8 cellular contexts compared by ENCODE assay signal in genomic region chr11:73322111-73322985, GRCh38. TPM values are rescaled to one million over a fixed set of nuclear protein-coding genes. Genes with fewer than 3 reads are reported as not detected.
A peak's percentile ranks its signal among the peaks of the same experiment; 100 is the strongest.
DNase-seq lines count a peak whose midpoint lies in the region; ATAC-seq and TF ChIP-seq lines count a peak whose summit lies in the region.
"Had no signal": no experiment of that assay in that cellular context is flagged by ENCODE, and none has a peak within 500 bp of the region (broad histone marks: within the 10 kb centered on the region; RNA-seq: fewer than 3 reads in every experiment).

No MANE protein-coding gene starts in this region.

- H3K4me1 Mint-ChIP-seq in brain (peaks cover 87% of the 10 kb centered on the region), memory B cell (peaks cover 14% of the 10 kb centered on the region)

- H3K4me3 Mint-ChIP-seq in brain: peak overlapping the region in 2 of 5 experiments; percentile 42 to 58
- H3K4me3 Mint-ChIP-seq in memory B cell: no peak overlapping the region

- H3K4me1 ChIP-seq in thyroid gland: peaks cover 62 to 100% of the 10 kb centered on the region in 2 donors

- WGBS in thyroid gland, 2 donors: 62 to 68% methylated on average over 7 to 8 of the region's 8 CpGs

- no peak overlapping the region for H3K4me3 ChIP-seq in thyroid gland (replicated peaks in 1 of 3)

- no peaks in the 10 kb centered on the region for H3K27me3 ChIP-seq in thyroid gland

- H3K27ac ChIP-seq in thyroid gland: peak overlapping the region; percentile 80 to 99 (median 97)

- intact Hi-C loops in thyroid gland (cut with DNase I): no loop called here

- H3K27me3 Mint-ChIP-seq in brain (no peaks in the 10 kb centered on the region), memory B cell (no peaks in the 10 kb centered on the region)

- in situ Hi-C loops in KBM-7 (cut with MboI; ENCODE audit: low pct_unique_long_range_greater_than_20kb, low sequenced_read_pairs): no loop called here

- H3K9me3 Mint-ChIP-seq in brain: peaks cover 0 to 3% (median 0%) of the 10 kb centered on the region in 5 experiments
- H3K9me3 Mint-ChIP-seq in memory B cell: no peaks in the 10 kb centered on the region

- no peaks in the 10 kb centered on the region for H3K36me3 ChIP-seq in thyroid gland

- no peaks in the 10 kb centered on the region for H3K9me3 ChIP-seq in thyroid gland

- H3K36me3 Mint-ChIP-seq in brain (peaks cover 14% of the 10 kb centered on the region), memory B cell (no peaks in the 10 kb centered on the region)

- no peak for TF ChIP-seq POLR2A in thyroid gland (IDR thresholded peaks at IDR 0.05)

- ATAC-seq in memory B cell (ENCODE audit: low read depth) (peak; percentile 96), HG03469 (IDR thresholded peaks at IDR 0.05; ENCODE audit: unreplicated experiment) (no peak), GM18858 (IDR thresholded peaks at IDR 0.05; ENCODE audit: unreplicated experiment) (no peak)

- H3K27ac Mint-ChIP-seq in brain (peak overlapping the region; percentile 77 to 95 (median 92)), memory B cell (peak overlapping the region; percentile 68)

- TF ChIP-seq CTCF in brain (conservative IDR thresholded peaks at IDR 0.05) (no peak), thyroid gland (IDR thresholded peaks at IDR 0.05) (no peak)

- DNase-seq in KBM-7 (peak; percentile 67), memory B cell (ENCODE audit: low spot score in 2 of 2) (no peak), thyroid gland (no peak), SHP77 treated with DMSO at 0.1 percent for 48 hours (lab: John Stamatoyannopoulos, UW) (no peak)
- DNase-seq: activated effector memory CD4-positive, alpha-beta T cell treated with Interleukin-2 at 50 U/mL for 16 hours had no signal

RNA-seq across cellular contexts. Expression of gene ARHGEF17, which starts 14.3 kb away (rescaled TPM):
- polyA plus RNA-seq in brain (ENCODE audit: insufficient read depth, low read depth, low replicate concordance): 21.9 TPM
- 100 to 1,000 TPM in 1 of 4 donors, 10 to 100 TPM in 3; 54.0 to 125 (median 61.4) TPM for total RNA-seq in thyroid gland

RNA-seq across cellular contexts. Expression of gene P2RY6, which starts 50.2 kb away (rescaled TPM):
- polyA plus RNA-seq in brain (ENCODE audit: insufficient read depth, low read depth, low replicate concordance): 0.49 TPM
- total RNA-seq in thyroid gland: 1 to 10 TPM in 3 of 4 donors, under 1 TPM in 1; 0.93 to 4.0 (median 2.8) TPM

RNA-seq across cellular contexts. Expression of gene RELT, which starts 53.9 kb away (rescaled TPM):
- polyA plus RNA-seq in brain (ENCODE audit: insufficient read depth, low read depth, low replicate concordance): 8.3 TPM
- 1 to 10 TPM; 1.6 to 3.5 (median 1.9) TPM for total RNA-seq in thyroid gland
